Comparison of ENCODE assay signal across 8 cellular contexts in the genomic region with DNA sequence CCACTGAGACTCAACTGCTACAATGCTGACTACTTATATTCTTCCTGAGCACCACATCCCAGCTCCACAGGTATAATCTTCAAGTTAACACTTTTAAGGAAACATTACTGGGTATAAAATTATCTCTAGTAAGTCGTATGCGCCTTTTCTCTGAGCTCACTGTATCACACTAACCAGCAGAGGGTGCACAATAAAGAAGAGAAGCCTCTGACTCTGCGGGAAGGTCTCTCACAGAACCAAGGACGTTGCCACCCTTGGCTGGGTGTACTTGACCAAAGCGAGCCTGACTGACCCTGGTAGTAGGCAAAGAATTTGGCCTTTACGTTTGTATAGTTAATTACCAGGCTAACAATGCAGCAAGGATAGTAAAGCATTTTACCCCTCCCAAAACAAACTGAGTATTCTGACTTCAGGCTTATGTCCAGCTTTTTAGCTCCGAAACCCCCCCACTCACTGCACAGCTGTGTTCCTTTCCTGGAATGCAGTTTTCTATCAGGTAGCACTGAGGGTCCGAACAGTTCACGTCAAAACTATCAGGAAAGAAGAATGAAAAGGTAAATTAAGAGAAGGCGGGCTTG. TPM values are rescaled to one million over a fixed set of nuclear protein-coding genes. Genes with fewer than 3 reads are reported as not detected.
DNase-seq lines count a peak whose midpoint lies in the region; ATAC-seq, FAIRE-seq and TF ChIP-seq lines count a peak whose summit lies in the region.

Gene BTBD18 (minus strand): TSS at position 144 of the 578 bp plus-strand sequence. CDS start 631 bp downstream, outside the sequence.

- H3K4me3 ChIP-seq in brain microvascular endothelial cell (ENCODE audit: low read depth, low read length) = no peak within 1 kb of the TSS

- FAIRE-seq in GM19239 (lab: Jason Lieb, UNC) = no peak

- peak; percentile 72 for TF ChIP-seq CTCF in brain microvascular endothelial cell (IDR thresholded peaks at IDR 0.05; ENCODE audit: low read depth, low read length, missing control alignments)

- H3K27me3 ChIP-seq in brain microvascular endothelial cell (replicated peaks) = no peaks in the 10 kb centered on the region

- in situ Hi-C loops in brain microvascular endothelial cell (cut with HindIII; ENCODE audit: low pct_ligation_motif_present, low sequenced_read_pairs) = no loop called here

- intact Hi-C loops in Right ventricle myocardium inferior (cut with DNase I) (loop anchor here (2.0 kb wide), 1 partner anchor 49 kb away; no protein-coding TSS in a partner anchor), cardiac septum (cut with DNase I) (no loop called here)

- ATAC-seq in Right ventricle myocardium inferior (peak; percentile 81), HG03354 (IDR thresholded peaks at IDR 0.05; ENCODE audit: poor library complexity, severe bottlenecking, unreplicated experiment) (no peak)

- H3K36me3 ChIP-seq in brain microvascular endothelial cell (replicated peaks) = no peaks in the 10 kb centered on the region

- no peak within 1 kb of the TSS for H3K27ac ChIP-seq in brain microvascular endothelial cell

- DNase-seq in Right ventricle myocardium inferior (ENCODE audit: missing footprints) = no peak
- no peak for DNase-seq in cardiac septum (ENCODE audit: low spot score)
- peak; percentile 11 for DNase-seq in NCI-H2227 treated with DMSO at 0.1 percent for 48 hours (lab: John Stamatoyannopoulos, UW)
- DNase-seq in brain microvascular endothelial cell = peak; percentile 54
- peak; percentile 66 for DNase-seq in left kidney (ENCODE audit: low read depth, low spot score)
- no peak for DNase-seq in GM19239 (ENCODE audit: insufficient read length, low spot score)
- no peak for DNase-seq in stimulated activated CD4-positive, alpha-beta T cell treated with anti-CD3 and anti-CD28 coated beads, Interleukin-15, amount 100 ng/mL, for 24 hours

RNA-seq across cellular contexts. Expression of gene BTBD18, which starts in this region (rescaled TPM):
- total RNA-seq in Right ventricle myocardium inferior (not detected), cardiac septum (not detected)

Comparison
In these comparisons a context has a peak if more than half of its experiments do, and no peak if none do; other contexts are left out.
1. Peak in ATAC-seq in Right ventricle myocardium inferior; RNA of the gene not detected or under 1 TPM.
2. DNase-seq: peak in NCI-H2227 treated with DMSO at 0.1 percent for 48 hours (single experiment), brain microvascular endothelial cell (single experiment) and left kidney (single experiment); none in Right ventricle myocardium inferior (single experiment), cardiac septum (single experiment), GM19239 (single experiment) and stimulated activated CD4-positive, alpha-beta T cell treated with anti-CD3 and anti-CD28 coated beads, Interleukin-15, amount 100 ng/mL, for 24 hours (single experiment).